Comparison of ENCODE assay signal across 14 cellular contexts in the genomic region with DNA sequence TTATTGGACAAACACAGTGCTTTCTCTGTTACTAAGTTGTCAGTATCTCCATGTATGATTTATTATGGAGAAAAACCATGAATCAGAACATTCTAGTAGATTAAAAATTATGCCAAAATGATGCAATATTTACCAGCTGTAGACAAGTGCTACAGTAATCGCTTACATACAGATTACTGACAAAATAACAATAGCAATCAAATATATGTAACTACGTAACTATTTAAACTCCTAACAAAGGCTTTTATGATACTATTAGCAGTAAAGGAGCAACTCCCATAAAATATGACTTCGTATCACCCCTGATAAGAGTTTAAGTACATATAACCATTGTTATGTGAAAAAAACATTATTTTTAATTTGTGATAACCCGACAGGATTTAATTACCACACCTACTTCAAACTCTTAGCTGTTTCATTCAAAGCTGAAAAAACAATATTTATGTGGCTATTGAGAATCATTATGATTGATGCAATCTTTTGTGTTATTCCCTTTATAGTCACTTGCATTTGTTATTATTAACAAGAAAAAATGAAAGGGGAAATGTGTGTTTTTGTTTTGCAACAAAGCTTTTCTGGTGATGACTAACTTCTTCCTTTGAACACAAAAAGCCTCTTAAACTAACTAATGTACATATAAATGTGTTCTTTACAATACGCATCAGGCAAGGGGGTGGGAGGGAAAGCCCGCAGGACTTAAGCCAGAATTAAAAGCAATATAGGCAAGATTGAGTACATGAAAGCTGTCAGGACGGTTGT.
A peak's percentile ranks its signal among the peaks of the same experiment; 100 is the strongest.
DNase-seq lines count a peak whose midpoint lies in the region; ATAC-seq, FAIRE-seq and TF ChIP-seq lines count a peak whose summit lies in the region.
"Had no signal": no experiment of that assay in that cellular context is flagged by ENCODE, and none has a peak within 500 bp of the region (broad histone marks: within the 10 kb centered on the region; RNA-seq: fewer than 3 reads in every experiment).

No MANE protein-coding gene starts in this region.

- H3K4me2 ChIP-seq in GM12878 (ENCODE audit: control insufficient read depth, insufficient read depth) = no peak overlapping the region

- POLR2A ChIA-PET in GM12878 (lab: Charles Lee) = no interaction called here

- no peak for TF ChIP-seq EP300 in GM12878 (IDR thresholded peaks at IDR 0.05; ENCODE audit: borderline replicate concordance in 1 of 2, control insufficient read depth in 1 of 2, low read depth in 2 of 2, low read length in 2 of 2)

- no peak for TF ChIP-seq POLR2A in GM12878 (IDR thresholded peaks at IDR 0.05; ENCODE audit: low read depth, low read length)

- RAD21 ChIA-PET in GM12878 (lab: Charles Lee; ENCODE audit: unreplicated experiment) = interaction anchor here (0.8 to 1.0 kb wide), 2 partner anchors 227 to 249 kb away, joined by 3 read pairs; no protein-coding TSS in a partner anchor

- in situ Hi-C loops in GM12878 (cut with MboI) = no loop called here

- H3K36me3 ChIP-seq in GM12878 (ENCODE audit: control insufficient read depth in 2 of 2, insufficient read depth in 2 of 2, low read length in 1 of 2) (peaks cover 2 to 3% of the 10 kb centered on the region in 2 experiments; a peak in 3 of 4 replicates), lower lobe of right lung (peaks cover 5% of the 10 kb centered on the region)
- H3K36me3 ChIP-seq: transverse colon had no signal

- H2AFZ ChIP-seq in GM12878 (ENCODE audit: control insufficient read depth, low read depth, low read length) = no peak overlapping the region

- no TSS peak for BruUV-seq in GM12878 (replicated peaks; lab: Mats Ljungman, UMichigan)

- no peaks in the 10 kb centered on the region for H4K20me1 ChIP-seq in GM12878 (ENCODE audit: control insufficient read depth, insufficient read depth)

- H3K27ac ChIP-seq in GM12878 (ENCODE audit: control insufficient read depth, insufficient read depth) (no peak overlapping the region), lower lobe of right lung (no peak overlapping the region)
- H3K27ac ChIP-seq: psoas muscle, transverse colon had no signal

- TF ChIP-seq RAD21 in GM12878 (IDR thresholded peaks at IDR 0.05; ENCODE audit: insufficient read depth, low read depth, low read length) = no peak

- no peaks in the 10 kb centered on the region for H3K79me2 ChIP-seq in GM12878 (ENCODE audit: control insufficient read depth, insufficient read depth, low read length)

- ATAC-seq in GM12878 = no peak
- ATAC-seq in GM19324 (IDR thresholded peaks at IDR 0.05; ENCODE audit: low FRiP score, unreplicated experiment) = no peak
- ATAC-seq in lower lobe of right lung = no peak
- no peak for ATAC-seq in Right ventricle myocardium superior (ENCODE audit: poor library complexity)
- ATAC-seq: psoas muscle had no signal

- FAIRE-seq in GM12878 (lab: Jason Lieb, UNC) = peak; percentile 7

- H3K4me3 ChIP-seq in GM12878 (no peak overlapping the region), lower lobe of right lung (no peak overlapping the region)
- H3K4me3 ChIP-seq: lung, psoas muscle, transverse colon had no signal

- no peaks in the 10 kb centered on the region for H3K4me1 ChIP-seq in GM12878 (ENCODE audit: control insufficient read depth, insufficient read depth, low read length)
- peaks cover 13% of the 10 kb centered on the region for H3K4me1 ChIP-seq in lower lobe of right lung
- H3K4me1 ChIP-seq: psoas muscle had no signal

- H3K9ac ChIP-seq in GM12878 (ENCODE audit: control insufficient read depth, insufficient read depth, low read length) = no peak overlapping the region

- intact Hi-C loops in GM12878 (cut with micrococcal nuclease; ENCODE audit: unreplicated experiment) (no loop called here), lower lobe of right lung (cut with DNase I) (no loop called here), Right ventricle myocardium superior (cut with DNase I) (no loop called here)

- no peaks in the 10 kb centered on the region for H3K27me3 ChIP-seq in GM12878 (replicated peaks in 1 of 2; ENCODE audit: control insufficient read depth in 2 of 2, insufficient read depth in 2 of 2, low read length in 1 of 2)
- H3K27me3 ChIP-seq in lower lobe of right lung (ENCODE audit: low read depth) = no peaks in the 10 kb centered on the region
- H3K27me3 ChIP-seq: transverse colon had no signal

- SMC1A ChIA-PET in GM12878 (lab: Charles Lee; ENCODE audit: uncharacterized antibody, unreplicated experiment) = interaction anchor here (1.2 to 2.8 kb wide), 3 partner anchors 10 to 251 kb away, joined by 3 to 12 read pairs (median 5); no protein-coding TSS in a partner anchor

- H3K9me3 ChIP-seq in GM12878 (replicated peaks; ENCODE audit: control insufficient read depth, insufficient read depth, low read length) (no peaks in the 10 kb centered on the region), lower lobe of right lung (no peaks in the 10 kb centered on the region)
- H3K9me3 ChIP-seq: psoas muscle, transverse colon had no signal

- DNase-seq in DMS153 (lab: John Stamatoyannopoulos, UW) (peak; percentile 96), NCI-H146 treated with DMSO at 0.1 percent for 48 hours (lab: John Stamatoyannopoulos, UW; ENCODE audit: unreplicated experiment) (peak; percentile 59), GM12878 (ENCODE audit: low read depth, low spot score) (no peak), iris pigment epithelial cell (ENCODE audit: low read depth) (peak; percentile 68), lower lobe of right lung (no peak), T1000 (lab: John Stamatoyannopoulos, UW) (no peak), Right ventricle myocardium superior (no peak)
- DNase-seq: activated T-cell treated with anti-CD3 and anti-CD28 coated beads for 4 hours; central memory CD4-positive, alpha-beta T cell; MM.1S; psoas muscle; transverse colon had no signal

- CTCF ChIA-PET in GM12878 (lab: Yijun Ruan, JAX) = interaction anchor here (0.8 to 3.1 kb wide), 7 partner anchors 9 to 479 kb away, joined by 3 to 14 read pairs (median 3); no protein-coding TSS in a partner anchor

- WGBS in GM12878 (ENCODE audit: insufficient coverage, insufficient replicate concordance, low lambda C conversion rate, missing lambda C conversion rate) = 96% methylated on average over 7 of the region's 7 CpGs

- TF ChIP-seq CTCF in GM12878 (IDR thresholded peaks at IDR 0.05 in 2 of 3, conservative IDR thresholded peaks at IDR 0.05 in 1 of 3; ENCODE audit: control insufficient read depth in 2 of 3, extremely low read depth in 1 of 3, insufficient read depth in 1 of 3, low read depth in 3 of 3, low read length in 3 of 3) = no peak
- no peak for TF ChIP-seq CTCF in lower lobe of right lung (IDR thresholded peaks at IDR 0.05)

TF ChIP-seq in GM12878, 131 proteins besides CTCF, POLR2A, EP300 and RAD21:
- no peak for TF ChIP-seq RBBP5 (conservative IDR thresholded peaks at IDR 0.05)
- no peak for TF ChIP-seq ZZZ3 (IDR thresholded peaks at IDR 0.05; ENCODE audit: control insufficient read depth, insufficient read length, low read depth)
- no peak for TF ChIP-seq NR2C1 (IDR thresholded peaks at IDR 0.05)
- no peak for TF ChIP-seq EED (IDR thresholded peaks at IDR 0.05; ENCODE audit: low read depth)
- no peak for TF ChIP-seq BHLHE40 (IDR thresholded peaks at IDR 0.05; ENCODE audit: borderline replicate concordance in 1 of 2, low read depth in 2 of 2, low read length in 1 of 2)
- TF ChIP-seq KAT2A (conservative IDR thresholded peaks at IDR 0.05; ENCODE audit: control insufficient read depth, low read depth, low read length) = no peak
- no peak for TF ChIP-seq ZNF384 (IDR thresholded peaks at IDR 0.05; ENCODE audit: borderline replicate concordance, low read depth, low read length)
- TF ChIP-seq ATF7 (IDR thresholded peaks at IDR 0.05; ENCODE audit: low read depth) = no peak
- TF ChIP-seq ZBED1 (IDR thresholded peaks at IDR 0.05; ENCODE audit: borderline replicate concordance) = no peak

Comparison
In these comparisons a context has a peak if more than half of its experiments do, and no peak if none do; other contexts are left out.
1. DNase-seq: peak in DMS153 (single experiment), NCI-H146 treated with DMSO at 0.1 percent for 48 hours (single experiment) and iris pigment epithelial cell (single experiment); none in GM12878 (single experiment), lower lobe of right lung (single experiment), T1000 (single experiment) and Right ventricle myocardium superior (single experiment).